ENCODE assay signal across 1 cellular context in the genomic region with DNA sequence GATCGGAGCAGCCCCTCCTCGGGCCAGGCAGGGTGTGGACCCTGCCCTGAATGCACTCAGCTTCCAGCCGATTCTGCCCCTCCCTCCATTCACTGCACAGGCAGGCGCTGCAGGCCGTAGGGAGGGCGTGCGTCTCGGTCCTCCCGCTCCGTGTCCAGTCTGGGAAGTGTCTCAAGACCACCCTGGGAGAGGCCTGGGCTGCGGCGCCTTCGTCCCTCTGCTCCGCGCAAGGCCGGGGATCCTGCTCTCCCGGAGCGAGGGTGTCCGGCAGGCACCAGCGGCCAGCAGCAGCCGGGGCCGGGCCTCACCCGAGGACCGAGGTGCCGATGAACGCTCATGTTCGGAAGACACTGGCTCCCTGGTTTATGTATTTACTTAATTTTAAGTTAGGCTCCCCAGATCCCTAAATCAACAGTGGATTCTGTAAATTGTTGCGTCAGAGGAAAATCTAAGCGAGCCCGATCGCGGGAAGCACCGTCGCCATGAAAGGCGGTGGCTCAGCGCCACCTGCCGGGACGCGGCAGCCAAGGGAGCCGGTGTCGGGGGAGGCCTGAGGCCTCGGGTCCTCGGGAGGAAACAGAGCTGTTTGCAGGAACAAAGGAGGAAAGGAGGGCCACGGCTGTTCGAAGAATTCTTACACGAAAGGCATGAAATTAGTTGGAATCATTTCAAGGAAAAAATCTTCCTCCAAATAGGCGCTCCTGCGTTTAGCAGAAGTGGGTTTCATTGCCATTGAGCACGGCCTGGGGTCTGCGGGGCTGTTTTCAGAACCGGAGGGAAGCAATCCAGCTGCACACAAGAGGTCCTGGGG.
TF ChIP-seq lines count a peak whose summit lies in the region.

No MANE protein-coding gene starts in this region.

TF ChIP-seq in HCT116, 20 proteins besides CTCF, POLR2A, EP300 and RAD21 (continued from another document):
- TF ChIP-seq TCF7L2 (IDR thresholded peaks at IDR 0.05; ENCODE audit: borderline replicate concordance, extremely low read depth, insufficient read depth, insufficient read length) (no peak), ZFX (IDR thresholded peaks at IDR 0.05) (no peak)
